Comparison of ENCODE assay signal across 1 cellular context in the genomic region with DNA sequence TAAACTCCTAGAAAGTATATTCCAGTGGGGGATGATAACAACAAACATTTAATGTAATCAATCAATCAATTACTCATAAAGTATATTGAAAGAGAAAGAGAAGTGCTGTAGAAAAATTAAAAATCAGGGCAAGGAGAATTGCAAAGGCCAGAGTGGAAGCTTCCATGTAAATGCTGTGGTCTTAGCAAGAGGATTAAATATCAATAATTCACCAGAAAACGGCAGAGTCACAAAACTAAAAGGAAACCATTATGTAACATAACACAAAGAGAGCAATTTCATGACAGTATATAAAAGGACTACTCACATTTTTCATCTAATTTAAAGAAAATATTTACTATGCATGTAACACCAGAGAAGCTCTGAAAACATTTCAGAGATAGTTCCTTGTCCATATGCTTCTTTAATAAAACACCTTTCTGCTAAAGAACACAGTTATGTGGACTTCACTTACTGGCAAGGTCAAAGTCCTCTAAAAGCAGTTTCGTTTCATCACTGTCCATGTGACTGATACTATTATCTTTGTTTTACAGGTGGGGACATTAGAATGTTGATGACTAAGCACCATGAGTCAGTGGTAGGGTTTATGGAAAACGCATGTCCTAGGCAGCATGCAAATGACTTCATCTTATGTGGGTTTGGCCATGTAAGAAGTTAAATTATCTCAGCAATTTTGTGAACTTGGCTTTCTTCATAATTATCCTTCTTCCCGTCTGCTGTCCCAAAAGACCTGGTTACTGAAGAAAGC.
TF ChIP-seq lines count a peak whose summit lies in the region.

No MANE protein-coding gene starts in this region.

TF ChIP-seq in K562, 482 proteins besides CTCF, POLR2A, EP300 and RAD21 (continued from another document and continues in another):
- TF ChIP-seq, protein P1, sequence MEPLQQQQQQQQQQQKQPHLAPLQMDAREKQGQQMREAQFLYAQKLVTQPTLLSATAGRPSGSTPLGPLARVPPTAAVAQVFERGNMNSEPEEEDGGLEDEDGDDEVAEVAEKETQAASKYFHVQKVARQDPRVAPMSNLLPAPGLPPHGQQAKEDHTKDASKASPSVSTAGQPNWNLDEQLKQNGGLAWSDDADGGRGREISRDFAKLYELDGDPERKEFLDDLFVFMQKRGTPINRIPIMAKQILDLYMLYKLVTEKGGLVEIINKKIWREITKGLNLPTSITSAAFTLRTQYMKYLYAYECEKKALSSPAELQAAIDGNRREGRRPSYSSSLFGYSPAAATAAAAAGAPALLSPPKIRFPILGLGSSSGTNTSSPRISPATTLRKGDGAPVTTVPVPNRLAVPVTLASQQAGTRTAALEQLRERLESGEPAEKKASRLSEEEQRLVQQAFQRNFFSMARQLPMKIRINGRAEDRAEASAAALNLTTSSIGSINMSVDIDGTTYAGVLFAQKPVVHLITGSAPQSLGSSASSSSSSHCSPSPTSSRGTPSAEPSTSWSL (CRISPR knock-in tag; IDR thresholded peaks at IDR 0.05; ENCODE audit: borderline replicate concordance) = no peak
- TF ChIP-seq, protein P2, sequence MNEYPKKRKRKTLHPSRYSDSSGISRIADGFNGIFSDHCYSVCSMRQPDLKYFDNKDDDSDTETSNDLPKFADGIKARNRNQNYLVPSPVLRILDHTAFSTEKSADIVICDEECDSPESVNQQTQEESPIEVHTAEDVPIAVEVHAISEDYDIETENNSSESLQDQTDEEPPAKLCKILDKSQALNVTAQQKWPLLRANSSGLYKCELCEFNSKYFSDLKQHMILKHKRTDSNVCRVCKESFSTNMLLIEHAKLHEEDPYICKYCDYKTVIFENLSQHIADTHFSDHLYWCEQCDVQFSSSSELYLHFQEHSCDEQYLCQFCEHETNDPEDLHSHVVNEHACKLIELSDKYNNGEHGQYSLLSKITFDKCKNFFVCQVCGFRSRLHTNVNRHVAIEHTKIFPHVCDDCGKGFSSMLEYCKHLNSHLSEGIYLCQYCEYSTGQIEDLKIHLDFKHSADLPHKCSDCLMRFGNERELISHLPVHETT (CRISPR knock-in tag; conservative IDR thresholded peaks at IDR 0.05 in 1 of 2, IDR thresholded peaks at IDR 0.05 in 1 of 2) = no peak
- TF ChIP-seq ERF (CRISPR knock-in tag; IDR thresholded peaks at IDR 0.05) = no peak
- TF ChIP-seq, protein P3, sequence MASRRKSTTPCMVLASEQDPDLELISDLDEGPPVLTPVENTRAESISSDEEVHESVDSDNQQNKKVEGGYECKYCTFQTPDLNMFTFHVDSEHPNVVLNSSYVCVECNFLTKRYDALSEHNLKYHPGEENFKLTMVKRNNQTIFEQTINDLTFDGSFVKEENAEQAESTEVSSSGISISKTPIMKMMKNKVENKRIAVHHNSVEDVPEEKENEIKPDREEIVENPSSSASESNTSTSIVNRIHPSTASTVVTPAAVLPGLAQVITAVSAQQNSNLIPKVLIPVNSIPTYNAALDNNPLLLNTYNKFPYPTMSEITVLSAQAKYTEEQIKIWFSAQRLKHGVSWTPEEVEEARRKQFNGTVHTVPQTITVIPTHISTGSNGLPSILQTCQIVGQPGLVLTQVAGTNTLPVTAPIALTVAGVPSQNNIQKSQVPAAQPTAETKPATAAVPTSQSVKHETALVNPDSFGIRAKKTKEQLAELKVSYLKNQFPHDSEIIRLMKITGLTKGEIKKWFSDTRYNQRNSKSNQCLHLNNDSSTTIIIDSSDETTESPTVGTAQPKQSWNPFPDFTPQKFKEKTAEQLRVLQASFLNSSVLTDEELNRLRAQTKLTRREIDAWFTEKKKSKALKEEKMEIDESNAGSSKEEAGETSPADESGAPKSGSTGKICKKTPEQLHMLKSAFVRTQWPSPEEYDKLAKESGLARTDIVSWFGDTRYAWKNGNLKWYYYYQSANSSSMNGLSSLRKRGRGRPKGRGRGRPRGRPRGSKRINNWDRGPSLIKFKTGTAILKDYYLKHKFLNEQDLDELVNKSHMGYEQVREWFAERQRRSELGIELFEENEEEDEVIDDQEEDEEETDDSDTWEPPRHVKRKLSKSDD (conservative IDR thresholded peaks at IDR 0.05; ENCODE audit: low read length) = no peak
- 0 out of 2 replicates have a peak, but pooled peaks have one; percentile 12 for TF ChIP-seq ZBTB17 (CRISPR knock-in tag; IDR thresholded peaks at IDR 0.05)
- TF ChIP-seq ZNF668 (CRISPR knock-in tag; IDR thresholded peaks at IDR 0.05) = no peak
- peak; percentile 78 for TF ChIP-seq NCOR1 (IDR thresholded peaks at IDR 0.05)
- TF ChIP-seq MBD2 (IDR thresholded peaks at IDR 0.05; ENCODE audit: borderline replicate concordance, low read depth) = peak; percentile 61; the same call in 1 of the 2 replicates
- peak; percentile 95 for TF ChIP-seq DPF2 (IDR thresholded peaks at IDR 0.05)
- TF ChIP-seq ZNF224 (CRISPR knock-in tag; IDR thresholded peaks at IDR 0.05) = no peak
- TF ChIP-seq GTF2F1 (IDR thresholded peaks at IDR 0.05; ENCODE audit: low read depth, low read length) = no peak
- no peak for TF ChIP-seq KLF13 (tag; IDR thresholded peaks at IDR 0.05; ENCODE audit: borderline replicate concordance, low read depth)
- TF ChIP-seq, protein P4, sequence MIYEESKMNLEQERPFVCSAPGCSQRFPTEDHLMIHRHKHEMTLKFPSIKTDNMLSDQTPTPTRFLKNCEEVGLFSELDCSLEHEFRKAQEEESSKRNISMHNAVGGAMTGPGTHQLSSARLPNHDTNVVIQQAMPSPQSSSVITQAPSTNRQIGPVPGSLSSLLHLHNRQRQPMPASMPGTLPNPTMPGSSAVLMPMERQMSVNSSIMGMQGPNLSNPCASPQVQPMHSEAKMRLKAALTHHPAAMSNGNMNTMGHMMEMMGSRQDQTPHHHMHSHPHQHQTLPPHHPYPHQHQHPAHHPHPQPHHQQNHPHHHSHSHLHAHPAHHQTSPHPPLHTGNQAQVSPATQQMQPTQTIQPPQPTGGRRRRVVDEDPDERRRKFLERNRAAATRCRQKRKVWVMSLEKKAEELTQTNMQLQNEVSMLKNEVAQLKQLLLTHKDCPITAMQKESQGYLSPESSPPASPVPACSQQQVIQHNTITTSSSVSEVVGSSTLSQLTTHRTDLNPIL (CRISPR knock-in tag; IDR thresholded peaks at IDR 0.05) = no peak
- no peak for TF ChIP-seq HNRNPUL1 (IDR thresholded peaks at IDR 0.05; ENCODE audit: low read length)
- TF ChIP-seq C11orf30 (IDR thresholded peaks at IDR 0.05; ENCODE audit: low read depth) = peak; percentile 98
- TF ChIP-seq PHF20 (IDR thresholded peaks at IDR 0.05; ENCODE audit: partially characterized antibody) = no peak
- TF ChIP-seq SIX5 (IDR thresholded peaks at IDR 0.05; ENCODE audit: borderline replicate concordance in 1 of 2, insufficient read depth in 1 of 2, low read depth in 1 of 2, low read length in 2 of 2) = no peak
- TF ChIP-seq ZNF12 (CRISPR knock-in tag; IDR thresholded peaks at IDR 0.05) = no peak
- peak; percentile 56; the same call in 1 of the 2 replicates for TF ChIP-seq BACH1 (tag; IDR thresholded peaks at IDR 0.05)
- TF ChIP-seq, protein P5, sequence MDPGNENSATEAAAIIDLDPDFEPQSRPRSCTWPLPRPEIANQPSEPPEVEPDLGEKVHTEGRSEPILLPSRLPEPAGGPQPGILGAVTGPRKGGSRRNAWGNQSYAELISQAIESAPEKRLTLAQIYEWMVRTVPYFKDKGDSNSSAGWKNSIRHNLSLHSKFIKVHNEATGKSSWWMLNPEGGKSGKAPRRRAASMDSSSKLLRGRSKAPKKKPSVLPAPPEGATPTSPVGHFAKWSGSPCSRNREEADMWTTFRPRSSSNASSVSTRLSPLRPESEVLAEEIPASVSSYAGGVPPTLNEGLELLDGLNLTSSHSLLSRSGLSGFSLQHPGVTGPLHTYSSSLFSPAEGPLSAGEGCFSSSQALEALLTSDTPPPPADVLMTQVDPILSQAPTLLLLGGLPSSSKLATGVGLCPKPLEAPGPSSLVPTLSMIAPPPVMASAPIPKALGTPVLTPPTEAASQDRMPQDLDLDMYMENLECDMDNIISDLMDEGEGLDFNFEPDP (CRISPR knock-in tag; IDR thresholded peaks at IDR 0.05) = no peak
- TF ChIP-seq, protein P6, sequence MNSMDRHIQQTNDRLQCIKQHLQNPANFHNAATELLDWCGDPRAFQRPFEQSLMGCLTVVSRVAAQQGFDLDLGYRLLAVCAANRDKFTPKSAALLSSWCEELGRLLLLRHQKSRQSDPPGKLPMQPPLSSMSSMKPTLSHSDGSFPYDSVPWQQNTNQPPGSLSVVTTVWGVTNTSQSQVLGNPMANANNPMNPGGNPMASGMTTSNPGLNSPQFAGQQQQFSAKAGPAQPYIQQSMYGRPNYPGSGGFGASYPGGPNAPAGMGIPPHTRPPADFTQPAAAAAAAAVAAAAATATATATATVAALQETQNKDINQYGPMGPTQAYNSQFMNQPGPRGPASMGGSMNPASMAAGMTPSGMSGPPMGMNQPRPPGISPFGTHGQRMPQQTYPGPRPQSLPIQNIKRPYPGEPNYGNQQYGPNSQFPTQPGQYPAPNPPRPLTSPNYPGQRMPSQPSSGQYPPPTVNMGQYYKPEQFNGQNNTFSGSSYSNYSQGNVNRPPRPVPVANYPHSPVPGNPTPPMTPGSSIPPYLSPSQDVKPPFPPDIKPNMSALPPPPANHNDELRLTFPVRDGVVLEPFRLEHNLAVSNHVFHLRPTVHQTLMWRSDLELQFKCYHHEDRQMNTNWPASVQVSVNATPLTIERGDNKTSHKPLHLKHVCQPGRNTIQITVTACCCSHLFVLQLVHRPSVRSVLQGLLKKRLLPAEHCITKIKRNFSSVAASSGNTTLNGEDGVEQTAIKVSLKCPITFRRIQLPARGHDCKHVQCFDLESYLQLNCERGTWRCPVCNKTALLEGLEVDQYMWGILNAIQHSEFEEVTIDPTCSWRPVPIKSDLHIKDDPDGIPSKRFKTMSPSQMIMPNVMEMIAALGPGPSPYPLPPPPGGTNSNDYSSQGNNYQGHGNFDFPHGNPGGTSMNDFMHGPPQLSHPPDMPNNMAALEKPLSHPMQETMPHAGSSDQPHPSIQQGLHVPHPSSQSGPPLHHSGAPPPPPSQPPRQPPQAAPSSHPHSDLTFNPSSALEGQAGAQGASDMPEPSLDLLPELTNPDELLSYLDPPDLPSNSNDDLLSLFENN (IDR thresholded peaks at IDR 0.05; ENCODE audit: low read depth in 2 of 2, low read length in 2 of 2) = no peak
- no peak for TF ChIP-seq ZNF217 (CRISPR knock-in tag; IDR thresholded peaks at IDR 0.05)
- no peak for TF ChIP-seq ZFX (CRISPR knock-in tag; IDR thresholded peaks at IDR 0.05)
- TF ChIP-seq, protein P7, sequence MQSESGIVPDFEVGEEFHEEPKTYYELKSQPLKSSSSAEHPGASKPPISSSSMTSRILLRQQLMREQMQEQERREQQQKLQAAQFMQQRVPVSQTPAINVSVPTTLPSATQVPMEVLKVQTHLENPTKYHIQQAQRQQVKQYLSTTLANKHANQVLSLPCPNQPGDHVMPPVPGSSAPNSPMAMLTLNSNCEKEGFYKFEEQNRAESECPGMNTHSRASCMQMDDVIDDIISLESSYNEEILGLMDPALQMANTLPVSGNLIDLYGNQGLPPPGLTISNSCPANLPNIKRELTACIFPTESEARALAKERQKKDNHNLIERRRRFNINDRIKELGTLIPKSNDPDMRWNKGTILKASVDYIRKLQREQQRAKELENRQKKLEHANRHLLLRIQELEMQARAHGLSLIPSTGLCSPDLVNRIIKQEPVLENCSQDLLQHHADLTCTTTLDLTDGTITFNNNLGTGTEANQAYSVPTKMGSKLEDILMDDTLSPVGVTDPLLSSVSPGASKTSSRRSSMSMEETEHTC (IDR thresholded peaks at IDR 0.05) = peak; percentile 84
- TF ChIP-seq MTA3 (IDR thresholded peaks at IDR 0.05; ENCODE audit: borderline replicate concordance) = peak; percentile 48; the same call in 1 of the 2 replicates
- TF ChIP-seq, protein P8, sequence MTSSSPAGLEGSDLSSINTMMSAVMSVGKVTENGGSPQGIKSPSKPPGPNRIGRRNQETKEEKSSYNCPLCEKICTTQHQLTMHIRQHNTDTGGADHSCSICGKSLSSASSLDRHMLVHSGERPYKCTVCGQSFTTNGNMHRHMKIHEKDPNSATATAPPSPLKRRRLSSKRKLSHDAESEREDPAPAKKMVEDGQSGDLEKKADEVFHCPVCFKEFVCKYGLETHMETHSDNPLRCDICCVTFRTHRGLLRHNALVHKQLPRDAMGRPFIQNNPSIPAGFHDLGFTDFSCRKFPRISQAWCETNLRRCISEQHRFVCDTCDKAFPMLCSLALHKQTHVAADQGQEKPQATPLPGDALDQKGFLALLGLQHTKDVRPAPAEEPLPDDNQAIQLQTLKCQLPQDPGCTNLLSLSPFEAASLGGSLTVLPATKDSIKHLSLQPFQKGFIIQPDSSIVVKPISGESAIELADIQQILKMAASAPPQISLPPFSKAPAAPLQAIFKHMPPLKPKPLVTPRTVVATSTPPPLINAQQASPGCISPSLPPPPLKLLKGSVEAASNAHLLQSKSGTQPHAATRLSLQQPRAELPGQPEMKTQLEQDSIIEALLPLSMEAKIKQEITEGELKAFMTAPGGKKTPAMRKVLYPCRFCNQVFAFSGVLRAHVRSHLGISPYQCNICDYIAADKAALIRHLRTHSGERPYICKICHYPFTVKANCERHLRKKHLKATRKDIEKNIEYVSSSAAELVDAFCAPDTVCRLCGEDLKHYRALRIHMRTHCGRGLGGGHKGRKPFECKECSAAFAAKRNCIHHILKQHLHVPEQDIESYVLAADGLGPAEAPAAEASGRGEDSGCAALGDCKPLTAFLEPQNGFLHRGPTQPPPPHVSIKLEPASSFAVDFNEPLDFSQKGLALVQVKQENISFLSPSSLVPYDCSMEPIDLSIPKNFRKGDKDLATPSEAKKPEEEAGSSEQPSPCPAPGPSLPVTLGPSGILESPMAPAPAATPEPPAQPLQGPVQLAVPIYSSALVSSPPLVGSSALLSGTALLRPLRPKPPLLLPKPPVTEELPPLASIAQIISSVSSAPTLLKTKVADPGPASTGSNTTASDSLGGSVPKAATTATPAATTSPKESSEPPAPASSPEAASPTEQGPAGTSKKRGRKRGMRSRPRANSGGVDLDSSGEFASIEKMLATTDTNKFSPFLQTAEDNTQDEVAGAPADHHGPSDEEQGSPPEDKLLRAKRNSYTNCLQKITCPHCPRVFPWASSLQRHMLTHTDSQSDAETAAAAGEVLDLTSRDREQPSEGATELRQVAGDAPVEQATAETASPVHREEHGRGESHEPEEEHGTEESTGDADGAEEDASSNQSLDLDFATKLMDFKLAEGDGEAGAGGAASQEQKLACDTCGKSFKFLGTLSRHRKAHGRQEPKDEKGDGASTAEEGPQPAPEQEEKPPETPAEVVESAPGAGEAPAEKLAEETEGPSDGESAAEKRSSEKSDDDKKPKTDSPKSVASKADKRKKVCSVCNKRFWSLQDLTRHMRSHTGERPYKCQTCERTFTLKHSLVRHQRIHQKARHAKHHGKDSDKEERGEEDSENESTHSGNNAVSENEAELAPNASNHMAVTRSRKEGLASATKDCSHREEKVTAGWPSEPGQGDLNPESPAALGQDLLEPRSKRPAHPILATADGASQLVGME (CRISPR knock-in tag; IDR thresholded peaks at IDR 0.05) = no peak
- TF ChIP-seq ZKSCAN1 (IDR thresholded peaks at IDR 0.05; ENCODE audit: low read depth, low read length) = no peak
- TF ChIP-seq, protein P9, sequence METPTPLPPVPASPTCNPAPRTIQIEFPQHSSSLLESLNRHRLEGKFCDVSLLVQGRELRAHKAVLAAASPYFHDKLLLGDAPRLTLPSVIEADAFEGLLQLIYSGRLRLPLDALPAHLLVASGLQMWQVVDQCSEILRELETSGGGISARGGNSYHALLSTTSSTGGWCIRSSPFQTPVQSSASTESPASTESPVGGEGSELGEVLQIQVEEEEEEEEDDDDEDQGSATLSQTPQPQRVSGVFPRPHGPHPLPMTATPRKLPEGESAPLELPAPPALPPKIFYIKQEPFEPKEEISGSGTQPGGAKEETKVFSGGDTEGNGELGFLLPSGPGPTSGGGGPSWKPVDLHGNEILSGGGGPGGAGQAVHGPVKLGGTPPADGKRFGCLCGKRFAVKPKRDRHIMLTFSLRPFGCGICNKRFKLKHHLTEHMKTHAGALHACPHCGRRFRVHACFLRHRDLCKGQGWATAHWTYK (CRISPR knock-in tag; IDR thresholded peaks at IDR 0.05) = no peak
- TF ChIP-seq, protein P10, sequence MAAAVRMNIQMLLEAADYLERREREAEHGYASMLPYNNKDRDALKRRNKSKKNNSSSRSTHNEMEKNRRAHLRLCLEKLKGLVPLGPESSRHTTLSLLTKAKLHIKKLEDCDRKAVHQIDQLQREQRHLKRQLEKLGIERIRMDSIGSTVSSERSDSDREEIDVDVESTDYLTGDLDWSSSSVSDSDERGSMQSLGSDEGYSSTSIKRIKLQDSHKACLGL (CRISPR knock-in tag; IDR thresholded peaks at IDR 0.05; ENCODE audit: borderline replicate concordance, poor library complexity, severe bottlenecking) = no peak
- TF ChIP-seq BMI1 (IDR thresholded peaks at IDR 0.05; ENCODE audit: low read length) = no peak
